Comparison of ENCODE assay signal across 8 cellular contexts in genomic region chr4:37802068-37802666, GRCh38. TPM values are rescaled to one million over a fixed set of nuclear protein-coding genes. Genes with fewer than 3 reads are reported as not detected.
DNase-seq lines count a peak whose midpoint lies in the region; ATAC-seq, FAIRE-seq and TF ChIP-seq lines count a peak whose summit lies in the region.

No MANE protein-coding gene starts in this region.

- H3K4me3 ChIP-seq in A673 (ENCODE audit: low read depth, low read length, poor library complexity, severe bottlenecking) (no peak overlapping the region), brain microvascular endothelial cell (ENCODE audit: low read depth, low read length) (no peak overlapping the region), kidney epithelial cell (ENCODE audit: low read depth, low read length) (no peak overlapping the region)

- intact Hi-C loops in A673 (cut with micrococcal nuclease; ENCODE audit: unreplicated experiment) = loop anchor here (1.0 to 10.0 kb wide), 3 partner anchors 173 to 350 kb away; a partner anchor contains a TSS

- no peaks in the 10 kb centered on the region for H3K4me1 ChIP-seq in A673 (ENCODE audit: insufficient read depth, low read length, poor library complexity, severe bottlenecking)

- no TSS peak for BruUV-seq in A673 (replicated peaks; lab: Mats Ljungman, UMichigan)

- POLR2A ChIA-PET in A673 (lab: Charles Lee; ENCODE audit: low non-redundant PET) = no interaction called here

- CTCF ChIA-PET in A673 (lab: Charles Lee) = interaction anchor here (1.2 to 1.5 kb wide), 2 partner anchors 199 to 233 kb away, joined by 4 to 8 read pairs; no protein-coding TSS in a partner anchor

- H3K36me3 ChIP-seq in A673 (ENCODE audit: insufficient read depth, low read length, poor library complexity, severe bottlenecking) (no peaks in the 10 kb centered on the region), brain microvascular endothelial cell (replicated peaks) (no peaks in the 10 kb centered on the region), kidney epithelial cell (ENCODE audit: control insufficient read depth, insufficient read depth, low read length) (no peaks in the 10 kb centered on the region)

- DNase-seq in A673 (ENCODE audit: low spot score) (peak; percentile 71), H4 (ENCODE audit: low spot score) (peak; percentile 92), NCI-H345 treated with DMSO at 0.1 percent for 48 hours (lab: John Stamatoyannopoulos, UW; ENCODE audit: unreplicated experiment) (peak; percentile 51), brain microvascular endothelial cell (peak; percentile 48), kidney epithelial cell (ENCODE audit: low read depth) (peak; percentile 56), urothelium cell line (ENCODE audit: low spot score) (peak; percentile 75)

- FAIRE-seq in urothelium cell line (lab: Jason Lieb, UNC) = peak; percentile 80

- H3K27me3 ChIP-seq in A673 (replicated peaks; ENCODE audit: insufficient read depth, low read depth, low read length, poor library complexity) (no peaks in the 10 kb centered on the region), brain microvascular endothelial cell (replicated peaks) (no peaks in the 10 kb centered on the region), kidney epithelial cell (ENCODE audit: control insufficient read depth, insufficient read depth, low read length) (no peaks in the 10 kb centered on the region)

- in situ Hi-C loops in brain microvascular endothelial cell (cut with HindIII; ENCODE audit: low pct_ligation_motif_present, low sequenced_read_pairs) = no loop called here

- no peaks in the 10 kb centered on the region for H3K9me3 ChIP-seq in A673 (ENCODE audit: low read depth, low read length, poor library complexity, severe bottlenecking)

- ATAC-seq in HG03342 (IDR thresholded peaks at IDR 0.05; ENCODE audit: unreplicated experiment) (no peak), GM18870 (IDR thresholded peaks at IDR 0.05; ENCODE audit: unreplicated experiment) (no peak)

- TF ChIP-seq CTCF in A673 (conservative IDR thresholded peaks at IDR 0.05; ENCODE audit: low read depth, low read length) (peak; percentile 70), brain microvascular endothelial cell (IDR thresholded peaks at IDR 0.05; ENCODE audit: low read depth, low read length, missing control alignments) (peak; percentile 86), kidney epithelial cell (IDR thresholded peaks at IDR 0.05; ENCODE audit: insufficient read depth, low read length, poor library complexity, severe bottlenecking) (peak; percentile 97)

- H3K27ac ChIP-seq in A673 (ENCODE audit: low read depth, low read length, poor library complexity, severe bottlenecking) (no peak overlapping the region), brain microvascular endothelial cell (no peak overlapping the region)

RNA-seq across cellular contexts. Expression of gene PGM2, which starts 24.3 kb away (rescaled TPM):
- total RNA-seq in A673 (2021) (27.4 and 31.0 TPM in 2 replicates), kidney epithelial cell (24.3 and 27.8 TPM in 2 replicates)
- total RNA-seq in H4 (2014; rRNA removed; shearing (Covaris generic)) = 36.2 and 46.5 TPM in 2 replicates
